ENCODE assay signal across 8 cellular contexts in genomic region chr2:11129598-11130449, GRCh38. TPM values are rescaled to one million over a fixed set of nuclear protein-coding genes. Genes with fewer than 3 reads are reported as not detected.
DNase-seq lines count a peak whose midpoint lies in the region; ATAC-seq and TF ChIP-seq lines count a peak whose summit lies in the region.

No MANE protein-coding gene starts in this region.

- H3K4me3 ChIP-seq in CD8-positive, alpha-beta memory T cell (ENCODE audit: low read length) = peak overlapping the region; percentile 49
- peak overlapping the region; percentile 21 for H3K4me3 ChIP-seq in mesodermal cell (ENCODE audit: extremely low read depth, insufficient read depth, low read length, poor library complexity, severe bottlenecking)

- no peaks in the 10 kb centered on the region for H3K36me3 Mint-ChIP-seq in CD8-positive, alpha-beta memory T cell
- no peaks in the 10 kb centered on the region for H3K36me3 Mint-ChIP-seq in chondrocyte (ENCODE audit: low read depth)

- peak; percentile 82 for ATAC-seq in GM21515 (IDR thresholded peaks at IDR 0.05; ENCODE audit: unreplicated experiment)

- H3K27ac ChIP-seq in CD8-positive, alpha-beta memory T cell (ENCODE audit: low read depth, low read length) = no peak overlapping the region
- H3K27ac ChIP-seq in mesodermal cell (ENCODE audit: low read depth, low read length, severe bottlenecking) = peak overlapping the region; percentile 5

- H3K4me3 Mint-ChIP-seq in CD8-positive, alpha-beta memory T cell = peak overlapping the region; percentile 79 to 93 (median 82)
- H3K4me3 Mint-ChIP-seq in chondrocyte (ENCODE audit: unreplicated experiment) = peak overlapping the region; percentile 48

- CTCF ChIA-PET in CD8-positive, alpha-beta memory T cell (lab: Charles Lee) = interaction anchor here (0.6 to 15.6 kb wide), 17 partner anchors 9 to 454 kb away, joined by 3 to 231 read pairs (median 4); partner anchors contain the start of genes PDIA6 and SLC66A3

- peak; percentile 61 for TF ChIP-seq CTCF in chondrocyte (IDR thresholded peaks at IDR 0.05)

- POLR2A ChIA-PET in CD8-positive, alpha-beta memory T cell (lab: Charles Lee) = interaction anchor here (0.8 to 1.5 kb wide), 3 partner anchors 25 to 317 kb away, joined by 3 to 6 read pairs (median 4); partner anchors contain the start of genes PDIA6, ROCK2 and SLC66A3

- peaks cover 22% of the 10 kb centered on the region for H3K4me1 ChIP-seq in CD8-positive, alpha-beta memory T cell (ENCODE audit: insufficient read depth, low read length)
- peaks cover 13% of the 10 kb centered on the region for H3K4me1 ChIP-seq in mesodermal cell (ENCODE audit: control insufficient read depth, insufficient read depth, low read length, poor library complexity, severe bottlenecking)

- no peaks in the 10 kb centered on the region for H3K9me3 Mint-ChIP-seq in CD8-positive, alpha-beta memory T cell
- H3K9me3 Mint-ChIP-seq in chondrocyte (ENCODE audit: low read depth) = no peaks in the 10 kb centered on the region

- peak; percentile 73 to 88 (median 79) for DNase-seq in CD8-positive, alpha-beta memory T cell
- DNase-seq in Kasumi-1 (lab: John Stamatoyannopoulos, UW) (peak; percentile 20 to 36), chondrocyte (ENCODE audit: low spot score) (no peak), cerebellar nuclear complex (lab: John Stamatoyannopoulos, UW) (no peak)
- peak; percentile 56 for DNase-seq in activated CD4-positive, CD25-positive, alpha-beta regulatory T cell treated with anti-CD3 and anti-CD28 coated beads, Interleukin-2, amount 50 U/mL, for 16 hours (ENCODE audit: low read depth, low spot score)
- peak; percentile 53 to 63 for DNase-seq in stimulated activated CD8-positive, alpha-beta memory T cell treated with anti-CD3 and anti-CD28 coated beads, Interleukin-15, amount 100 ng/mL, for 48 hours (ENCODE audit: low read depth in 2 of 2)

- H3K27me3 Mint-ChIP-seq in CD8-positive, alpha-beta memory T cell = peaks cover 0 to 2% of the 10 kb centered on the region in 2 donors
- H3K27me3 Mint-ChIP-seq in chondrocyte (ENCODE audit: low read depth) = peaks cover 2% of the 10 kb centered on the region

- WGBS in mesodermal cell (ENCODE audit: insufficient coverage in 2 of 2), 2 experiments = 16 to 21% methylated on average over 28 to 35 of the region's 46 CpGs

- no peaks in the 10 kb centered on the region for H3K27me3 ChIP-seq in CD8-positive, alpha-beta memory T cell (ENCODE audit: insufficient read depth, low read length, poor library complexity, severe bottlenecking)

- H3K9me3 ChIP-seq in CD8-positive, alpha-beta memory T cell (ENCODE audit: low read length) = no peaks in the 10 kb centered on the region
- H3K9me3 ChIP-seq in mesodermal cell (ENCODE audit: control insufficient read depth, low read length) = no peaks in the 10 kb centered on the region

- H3K27ac Mint-ChIP-seq in CD8-positive, alpha-beta memory T cell = peak overlapping the region; percentile 78 to 92 (median 89)
- H3K27ac Mint-ChIP-seq in chondrocyte (ENCODE audit: unreplicated experiment) = no peak overlapping the region

- peaks cover 25 to 52% (median 40%) of the 10 kb centered on the region in 3 donors for H3K4me1 Mint-ChIP-seq in CD8-positive, alpha-beta memory T cell
- H3K4me1 Mint-ChIP-seq in chondrocyte (ENCODE audit: low read depth) = peaks cover 16% of the 10 kb centered on the region

- no peaks in the 10 kb centered on the region for H3K36me3 ChIP-seq in CD8-positive, alpha-beta memory T cell (ENCODE audit: insufficient read depth, low read length)
- no peaks in the 10 kb centered on the region for H3K36me3 ChIP-seq in mesodermal cell (ENCODE audit: control insufficient read depth, insufficient read depth, low read length)

RNA-seq across cellular contexts. Expression of gene SLC66A3, which starts 25.4 kb away (rescaled TPM):
- 10 to 100 TPM; 10.3 to 11.0 TPM for total RNA-seq in CD8-positive, alpha-beta memory T cell
- polyA plus RNA-seq in CD8-positive, alpha-beta memory T cell = 70.5 TPM
- 25.8 to 29.3 TPM (median 28.0 TPM) in 3 replicates for total RNA-seq in chondrocyte
- polyA plus RNA-seq in mesodermal cell (2013, experiment 1 of 2) = 18.9 TPM
- polyA plus RNA-seq in mesodermal cell (2013, experiment 2 of 2) = 21.4 TPM

Comparison
In these comparisons a context has a peak if more than half of its experiments do, and no peak if none do; other contexts are left out.
1. DNase-seq: peak in CD8-positive, alpha-beta memory T cell (5 of 5), Kasumi-1 (2 of 2), activated CD4-positive, CD25-positive, alpha-beta regulatory T cell treated with anti-CD3 and anti-CD28 coated beads, Interleukin-2, amount 50 U/mL, for 16 hours (single experiment) and stimulated activated CD8-positive, alpha-beta memory T cell treated with anti-CD3 and anti-CD28 coated beads, Interleukin-15, amount 100 ng/mL, for 48 hours (2 of 2); none in chondrocyte (single experiment) and cerebellar nuclear complex (0 of 2).